Comparison of ENCODE assay signal across 1 cellular context in genomic region chr3:190192087-190192486, GRCh38.
TF ChIP-seq lines count a peak whose summit lies in the region.

No MANE protein-coding gene starts in this region.

TF ChIP-seq in IMR-90, 13 proteins besides CTCF, POLR2A, EP300 and RAD21:
- TF ChIP-seq RCOR1 (IDR thresholded peaks at IDR 0.05; ENCODE audit: insufficient replicate concordance, low read length) (no peak), CHD1 (IDR thresholded peaks at IDR 0.05; ENCODE audit: low read depth, low read length) (no peak), USF2 (IDR thresholded peaks at IDR 0.05; ENCODE audit: low read depth, low read length) (no peak), MAZ (IDR thresholded peaks at IDR 0.05; ENCODE audit: borderline replicate concordance, low read depth, low read length) (no peak), RFX5 (IDR thresholded peaks at IDR 0.05; ENCODE audit: low read depth, low read length) (no peak), BHLHE40 (IDR thresholded peaks at IDR 0.05; ENCODE audit: low read depth, low read length) (no peak), MXI1 (IDR thresholded peaks at IDR 0.05; ENCODE audit: borderline replicate concordance, low read depth, low read length) (no peak), MAFK (IDR thresholded peaks at IDR 0.05; ENCODE audit: low read depth, low read length) (no peak), NFE2L2 (IDR thresholded peaks at IDR 0.05; ENCODE audit: low read depth, low read length) (no peak), SMC3 (IDR thresholded peaks at IDR 0.05; ENCODE audit: low read depth, low read length) (no peak), FOS (IDR thresholded peaks at IDR 0.05; ENCODE audit: low read depth, low read length) (no peak), ELK1 (IDR thresholded peaks at IDR 0.05; ENCODE audit: borderline replicate concordance, low read depth, low read length) (no peak), CEBPB (IDR thresholded peaks at IDR 0.05; ENCODE audit: low read depth, low read length) (no peak)
